Comparison of ENCODE assay signal across 21 cellular contexts in the genomic region with DNA sequence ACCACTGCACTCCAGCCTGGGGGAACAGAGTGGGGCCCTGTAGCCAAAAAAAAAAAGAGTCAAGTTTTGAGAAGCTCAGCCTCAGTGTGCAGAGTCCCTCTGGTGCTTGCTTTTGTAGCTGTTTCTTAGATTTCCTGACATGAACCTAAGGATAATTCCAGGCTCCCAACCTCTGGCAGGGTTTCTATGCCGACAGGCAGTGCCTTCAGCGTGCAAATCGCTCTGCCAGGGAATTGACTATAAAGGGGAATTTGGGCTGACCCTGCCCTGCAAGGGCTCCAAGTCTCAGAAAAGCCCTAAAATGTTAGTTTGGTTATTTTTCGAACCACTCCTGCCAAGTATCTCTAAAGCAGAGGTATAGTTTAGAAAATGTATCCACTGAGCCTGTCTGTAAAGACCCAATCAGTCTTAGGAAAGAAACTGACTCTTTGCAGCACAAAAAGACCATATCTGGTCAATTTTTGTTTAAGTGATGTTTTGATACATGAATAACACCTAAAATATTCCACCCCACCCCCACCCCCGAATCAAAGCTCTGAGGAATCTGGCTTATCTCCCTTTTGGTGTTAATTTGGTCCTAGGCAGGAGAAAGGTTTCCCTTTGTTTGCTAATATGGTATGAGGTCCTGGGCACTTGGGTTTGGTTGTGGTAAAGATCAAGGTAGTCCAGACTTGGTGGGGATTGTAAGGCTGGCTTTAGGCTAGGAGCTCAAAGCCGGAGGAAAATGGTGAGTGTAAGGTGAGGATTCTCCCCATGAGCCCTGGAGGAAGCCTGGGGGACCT. TPM values are rescaled to one million over a fixed set of nuclear protein-coding genes. Genes with fewer than 3 reads are reported as not detected.
DNase-seq lines count a peak whose midpoint lies in the region; ATAC-seq and TF ChIP-seq lines count a peak whose summit lies in the region.
"Had no signal": no experiment of that assay in that cellular context is flagged by ENCODE, and none has a peak within 500 bp of the region (broad histone marks: within the 10 kb centered on the region; RNA-seq: fewer than 3 reads in every experiment).

No MANE protein-coding gene starts in this region.

- TF ChIP-seq CTCF in AG04450 (IDR thresholded peaks at IDR 0.05; ENCODE audit: low read depth, low read length) (no peak), neural progenitor cell (IDR thresholded peaks at IDR 0.05) (no peak)

- H3K4me1 ChIP-seq in HUES48 (ENCODE audit: control insufficient read depth, insufficient read depth, low read length) (peaks cover 25% of the 10 kb centered on the region), neural progenitor cell (peaks cover 9% of the 10 kb centered on the region)
- H3K4me1 ChIP-seq: gastroesophageal sphincter had no signal

- no peaks in the 10 kb centered on the region for H3K79me2 ChIP-seq in neural progenitor cell (ENCODE audit: low read depth)

- peak overlapping the region; percentile 37 for H3K27ac Mint-ChIP-seq in neural progenitor cell
- no peak overlapping the region for H3K27ac Mint-ChIP-seq in effector memory CD8-positive, alpha-beta T cell
- H3K27ac Mint-ChIP-seq: activated naive CD4-positive, alpha-beta T cell treated with anti-CD3 and anti-CD28 coated beads, Interleukin-2, amount 50 U/mL, for 24 hours; activated T-cell treated with anti-CD3 and anti-CD28 coated beads, Interleukin-2, amount 50 U/mL, for 72 hours had no signal

- no peaks in the 10 kb centered on the region for H4K20me1 ChIP-seq in neural progenitor cell (ENCODE audit: low read depth)

- H3K36me3 ChIP-seq in HUES48 (ENCODE audit: control insufficient read depth, insufficient read depth, low read length) (no peaks in the 10 kb centered on the region), neural progenitor cell (no peaks in the 10 kb centered on the region)
- H3K36me3 ChIP-seq: gastroesophageal sphincter, spleen had no signal

- POLR2A ChIA-PET in AG04450 (lab: Yijun Ruan, JAX) = interaction anchor here (0.6 kb wide), 1 partner anchor 128 kb away, joined by 3 read pairs; no protein-coding TSS in a partner anchor

- H2AFZ ChIP-seq in neural progenitor cell (replicated peaks) = no peak overlapping the region

- H3K4me3 Mint-ChIP-seq in neural progenitor cell = no peak overlapping the region
- H3K4me3 Mint-ChIP-seq in effector memory CD8-positive, alpha-beta T cell = no peak overlapping the region
- H3K4me3 Mint-ChIP-seq: activated naive CD4-positive, alpha-beta T cell treated with anti-CD3 and anti-CD28 coated beads, Interleukin-2, amount 50 U/mL, for 24 hours; activated T-cell treated with anti-CD3 and anti-CD28 coated beads, Interleukin-2, amount 50 U/mL, for 72 hours had no signal

- CTCF ChIA-PET in AG04450 (lab: Charles Lee) = interaction anchor here (0.5 to 0.6 kb wide), 5 partner anchors 231 to 720 kb away, joined by 3 to 11 read pairs (median 4); no protein-coding TSS in a partner anchor

- H3F3A ChIP-seq in neural progenitor cell (ENCODE audit: low read depth) = peaks cover 15% of the 10 kb centered on the region

- H3K9me3 ChIP-seq in AG04450 (ENCODE audit: control insufficient read depth, insufficient read depth, low read length) (no peaks in the 10 kb centered on the region), HUES48 (ENCODE audit: control insufficient read depth, insufficient read depth, low read length) (no peaks in the 10 kb centered on the region), neural progenitor cell (ENCODE audit: low read depth) (no peaks in the 10 kb centered on the region)
- H3K9me3 ChIP-seq: gastroesophageal sphincter, spleen had no signal

- peak overlapping the region; percentile 1 for H3K27ac ChIP-seq in AG04450 (ENCODE audit: low read depth, low read length)
- H3K27ac ChIP-seq in HUES48 (ENCODE audit: low read depth, low read length) = peak overlapping the region; percentile 74
- H3K27ac ChIP-seq in neural progenitor cell = no peak overlapping the region
- H3K27ac ChIP-seq: dorsolateral prefrontal cortex, gastroesophageal sphincter, SK-N-MC, spleen had no signal

- no peak for DNase-seq in AG04450 (ENCODE audit: low read depth, low spot score)
- DNase-seq in astrocyte of the hippocampus (ENCODE audit: low read depth, low spot score) = peak; percentile 76
- no peak for DNase-seq in neural progenitor cell (ENCODE audit: low spot score)
- DNase-seq in AML-193 (lab: John Stamatoyannopoulos, UW) = no peak
- DNase-seq in occipital lobe (lab: John Stamatoyannopoulos, UW) = no peak
- DNase-seq in medulla oblongata (ENCODE audit: extremely low spot score) = no peak
- DNase-seq in effector memory CD8-positive, alpha-beta T cell = no peak
- DNase-seq: activated CD4-positive, CD25-positive, alpha-beta regulatory T cell treated with anti-CD3 and anti-CD28 coated beads, Interleukin-2, amount 50 U/mL, for 72 hours; activated T-cell treated with anti-CD3 and anti-CD28 coated beads, Interleukin-2, amount 50 U/mL, for 72 hours; dorsolateral prefrontal cortex; kidney glomerular epithelial cell; midbrain; NCI-H774; spleen; stimulated activated CD4-positive, alpha-beta T cell treated with anti-CD3 and anti-CD28 coated beads, Interleukin-4, amount 100 ng/mL, for 4 hours had no signal

- H3K9me3 Mint-ChIP-seq in neural progenitor cell = no peaks in the 10 kb centered on the region
- no peaks in the 10 kb centered on the region for H3K9me3 Mint-ChIP-seq in effector memory CD8-positive, alpha-beta T cell
- H3K9me3 Mint-ChIP-seq: activated naive CD4-positive, alpha-beta T cell treated with anti-CD3 and anti-CD28 coated beads, Interleukin-2, amount 50 U/mL, for 24 hours; activated T-cell treated with anti-CD3 and anti-CD28 coated beads, Interleukin-2, amount 50 U/mL, for 72 hours had no signal

- no peaks in the 10 kb centered on the region for H3K36me3 Mint-ChIP-seq in neural progenitor cell
- H3K36me3 Mint-ChIP-seq in effector memory CD8-positive, alpha-beta T cell (ENCODE audit: insufficient read depth) = no peaks in the 10 kb centered on the region
- H3K36me3 Mint-ChIP-seq: activated naive CD4-positive, alpha-beta T cell treated with anti-CD3 and anti-CD28 coated beads, Interleukin-2, amount 50 U/mL, for 24 hours had no signal

- H3K27me3 ChIP-seq in AG04450 (ENCODE audit: control insufficient read depth, insufficient read depth, low read length) = no peaks in the 10 kb centered on the region
- no peaks in the 10 kb centered on the region for H3K27me3 ChIP-seq in HUES48 (ENCODE audit: control insufficient read depth, insufficient read depth, low read length)
- peaks cover 55% of the 10 kb centered on the region for H3K27me3 ChIP-seq in neural progenitor cell
- H3K27me3 ChIP-seq: dorsolateral prefrontal cortex, gastroesophageal sphincter had no signal

- ATAC-seq in effector memory CD8-positive, alpha-beta T cell (replicated peaks) = no peak
- ATAC-seq: activated T-cell treated with anti-CD3 and anti-CD28 coated beads, Interleukin-2, amount 50 U/mL, for 72 hours; gastroesophageal sphincter had no signal

- no peak overlapping the region for H3K9ac ChIP-seq in HUES48 (ENCODE audit: low read depth, low read length)
- H3K9ac ChIP-seq in neural progenitor cell = no peak overlapping the region

- peaks cover 43% of the 10 kb centered on the region for H3K4me1 Mint-ChIP-seq in neural progenitor cell
- H3K4me1 Mint-ChIP-seq in effector memory CD8-positive, alpha-beta T cell (ENCODE audit: low read depth in 2 of 2) = peaks cover 0 to 1% of the 10 kb centered on the region in 2 donors
- H3K4me1 Mint-ChIP-seq: activated naive CD4-positive, alpha-beta T cell treated with anti-CD3 and anti-CD28 coated beads, Interleukin-2, amount 50 U/mL, for 24 hours had no signal

- H3K4me3 ChIP-seq in AG04450 (ENCODE audit: low read depth, low read length) = no peak overlapping the region
- no peak overlapping the region for H3K4me3 ChIP-seq in HUES48 (ENCODE audit: low read depth, low read length)
- H3K4me3 ChIP-seq in neural progenitor cell = no peak overlapping the region
- H3K4me3 ChIP-seq: dorsolateral prefrontal cortex, gastroesophageal sphincter, SK-N-MC, spleen had no signal

- H3K27me3 Mint-ChIP-seq in neural progenitor cell (ENCODE audit: insufficient read depth, low read depth) = peaks cover 22% of the 10 kb centered on the region
- peaks cover 7 to 23% of the 10 kb centered on the region in 2 donors for H3K27me3 Mint-ChIP-seq in effector memory CD8-positive, alpha-beta T cell
- H3K27me3 Mint-ChIP-seq: activated naive CD4-positive, alpha-beta T cell treated with anti-CD3 and anti-CD28 coated beads, Interleukin-2, amount 50 U/mL, for 24 hours had no signal

- H3K4me2 ChIP-seq in neural progenitor cell = peak overlapping the region; percentile 42

RNA-seq across cellular contexts. Expression of a gene that starts 49.7 kb away (rescaled TPM):
- polyA plus RNA-seq in AG04450 (2011; rRNA removed) = 10.3 and 11.3 TPM in 2 replicates
- polyA minus RNA-seq in AG04450 (2011; rRNA and poly(A)+ RNA removed) = 14.8 and 17.4 TPM in 2 replicates
- total RNA-seq in neural progenitor cell (ENCODE audit: low replicate concordance) (0.19 TPM in 1 of 2 replicates, not detected in the other), occipital lobe (0.62 TPM)
- total RNA-seq: activated CD8-positive, alpha-beta memory T cell treated with anti-CD3 and anti-CD28 coated beads for 36 hours; activated T-cell treated with anti-CD3 and anti-CD28 coated beads, Interleukin-2, amount 50 U/mL, for 72 hours had no signal
- polyA plus RNA-seq: neural cell had no signal
